ENCODE assay signal across 14 cellular contexts in the genomic region with DNA sequence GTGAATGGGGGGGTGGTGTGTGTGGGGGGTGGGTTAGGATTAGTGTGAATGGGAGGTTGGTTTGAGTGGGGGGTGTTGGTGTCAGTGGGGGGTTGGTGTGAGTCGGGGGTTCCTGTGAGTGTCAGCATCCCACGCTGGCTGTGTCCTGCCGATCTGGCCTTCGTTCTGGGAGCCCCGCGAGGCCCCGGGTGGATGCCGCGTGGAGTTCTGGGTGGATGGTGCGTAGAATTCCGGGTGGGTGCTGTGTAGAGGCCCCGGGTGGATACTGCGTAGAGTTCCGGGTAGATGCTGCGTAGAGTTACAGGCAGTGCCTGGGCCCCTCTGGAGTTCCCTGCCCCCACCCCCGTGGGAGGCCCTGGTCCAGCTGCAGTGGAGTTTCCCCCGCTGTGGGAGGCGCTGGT.
"Had no signal": no experiment of that assay in that cellular context is flagged by ENCODE, and none has a peak within 500 bp of the region (broad histone marks: within the 10 kb centered on the region; RNA-seq: fewer than 3 reads in every experiment).

No MANE protein-coding gene starts in this region.

- H3K9me3 Mint-ChIP-seq: activated CD4-positive, alpha-beta T cell treated with anti-CD3 and anti-CD28 coated beads, Interleukin-2, amount 10 ng/mL, durations not matched to agents 7 days and 5 days; dendritic cell treated with granulocyte-macrophage colony-stimulating factor and Interleukin-4, amounts not matched to agents 40 ng/mL and 50 ng/mL, for 4 days; naive thymus-derived CD8-positive, alpha-beta T cell; stimulated activated memory B cell treated with anti-CD40 and anti-IgM and Interleukin-4, amounts not matched to agents 10 μg/mL and 1 μg/mL and 100 μg/mL, for 72 hours; WTC11 had no signal

- H3K79me2 ChIP-seq: hepatocyte had no signal

- H3K27me3 Mint-ChIP-seq: activated CD4-positive, alpha-beta T cell treated with anti-CD3 and anti-CD28 coated beads, Interleukin-2, amount 10 ng/mL, durations not matched to agents 7 days and 5 days; dendritic cell treated with granulocyte-macrophage colony-stimulating factor and Interleukin-4, amounts not matched to agents 40 ng/mL and 50 ng/mL, for 4 days; naive thymus-derived CD8-positive, alpha-beta T cell; stimulated activated memory B cell treated with anti-CD40 and anti-IgM and Interleukin-4, amounts not matched to agents 10 μg/mL and 1 μg/mL and 100 μg/mL, for 72 hours had no signal

- H2AFZ ChIP-seq: hepatocyte had no signal

- DNase-seq: activated CD4-positive, alpha-beta T cell treated with anti-CD3 and anti-CD28 coated beads, Interleukin-2, amount 10 ng/mL, durations not matched to agents 7 days and 5 days; activated CD8-positive, alpha-beta memory T cell treated with anti-CD3 and anti-CD28 coated beads for 24 hours; activated naive CD4-positive, alpha-beta T cell treated with Interleukin-2 at 50 U/mL for 16 hours; brain microvascular endothelial cell; cerebellar nuclear complex; kidney glomerular epithelial cell; occipital lobe; trophoblast cell had no signal

- H3K27ac ChIP-seq: brain microvascular endothelial cell, hepatocyte had no signal

- H3K4me1 Mint-ChIP-seq: activated CD4-positive, alpha-beta T cell treated with anti-CD3 and anti-CD28 coated beads, Interleukin-2, amount 10 ng/mL, durations not matched to agents 7 days and 5 days; stimulated activated memory B cell treated with anti-CD40 and anti-IgM and Interleukin-4, amounts not matched to agents 10 μg/mL and 1 μg/mL and 100 μg/mL, for 72 hours; WTC11 had no signal

- H3K9me3 ChIP-seq: mucosa of descending colon had no signal

- H3K27me3 ChIP-seq: brain microvascular endothelial cell, hepatocyte had no signal

- H3K4me3 ChIP-seq: hepatocyte, mucosa of descending colon had no signal

- H3K4me3 Mint-ChIP-seq: activated CD4-positive, alpha-beta T cell treated with anti-CD3 and anti-CD28 coated beads, Interleukin-2, amount 10 ng/mL, durations not matched to agents 7 days and 5 days; dendritic cell treated with granulocyte-macrophage colony-stimulating factor and Interleukin-4, amounts not matched to agents 40 ng/mL and 50 ng/mL, for 4 days; naive thymus-derived CD8-positive, alpha-beta T cell; stimulated activated memory B cell treated with anti-CD40 and anti-IgM and Interleukin-4, amounts not matched to agents 10 μg/mL and 1 μg/mL and 100 μg/mL, for 72 hours; WTC11 had no signal

- H3K27ac Mint-ChIP-seq: dendritic cell treated with granulocyte-macrophage colony-stimulating factor and Interleukin-4, amounts not matched to agents 40 ng/mL and 50 ng/mL, for 4 days; stimulated activated memory B cell treated with anti-CD40 and anti-IgM and Interleukin-4, amounts not matched to agents 10 μg/mL and 1 μg/mL and 100 μg/mL, for 72 hours; WTC11 had no signal

- H3K4me2 ChIP-seq: hepatocyte had no signal
